1 cellular context compared by ENCODE assay signal in the genomic region with DNA sequence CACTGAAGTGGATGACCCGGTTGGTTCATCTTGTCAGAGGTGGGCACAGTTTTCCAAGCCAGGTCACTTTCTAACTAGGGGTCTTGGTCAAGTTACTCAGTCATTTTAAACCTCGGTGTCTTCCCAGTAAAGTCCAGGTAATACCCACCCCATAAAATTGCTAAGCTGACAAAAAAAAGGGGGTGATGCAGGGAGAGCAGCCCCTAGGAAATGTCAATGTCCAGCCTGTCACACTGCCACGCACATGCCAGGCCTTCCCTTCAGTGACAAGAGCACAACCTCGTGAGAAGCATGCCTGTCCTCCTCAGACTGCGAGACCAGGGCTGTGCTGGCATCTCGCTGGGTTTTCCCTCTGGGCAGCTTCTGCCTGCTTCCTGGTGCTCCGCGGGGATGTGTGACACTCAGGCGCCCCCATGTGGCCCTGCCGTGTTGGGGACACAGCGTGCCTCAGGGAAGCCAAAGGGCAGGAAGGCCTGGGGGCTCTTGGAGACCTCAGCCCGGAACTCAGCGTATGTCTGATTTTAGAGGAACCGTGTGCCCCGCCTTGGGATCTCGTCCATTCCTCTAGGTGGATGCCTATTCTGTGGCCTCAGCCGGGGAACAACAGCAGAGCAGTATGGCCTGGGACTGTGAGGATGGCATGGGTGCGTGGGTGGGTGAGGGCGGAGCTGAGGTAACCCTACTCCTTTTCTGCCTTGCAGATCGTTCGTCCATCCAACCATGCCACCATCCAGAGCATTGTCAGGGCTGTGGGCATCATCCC.
TF ChIP-seq lines count a peak whose summit lies in the region.

No MANE protein-coding gene starts in this region.

TF ChIP-seq in HepG2, 621 proteins besides CTCF, POLR2A, EP300 and RAD21 (continued from another document):
- TF ChIP-seq FOXJ3 (CRISPR knock-in tag; IDR thresholded peaks at IDR 0.05; ENCODE audit: borderline replicate concordance) = no peak
- TF ChIP-seq, protein P1, sequence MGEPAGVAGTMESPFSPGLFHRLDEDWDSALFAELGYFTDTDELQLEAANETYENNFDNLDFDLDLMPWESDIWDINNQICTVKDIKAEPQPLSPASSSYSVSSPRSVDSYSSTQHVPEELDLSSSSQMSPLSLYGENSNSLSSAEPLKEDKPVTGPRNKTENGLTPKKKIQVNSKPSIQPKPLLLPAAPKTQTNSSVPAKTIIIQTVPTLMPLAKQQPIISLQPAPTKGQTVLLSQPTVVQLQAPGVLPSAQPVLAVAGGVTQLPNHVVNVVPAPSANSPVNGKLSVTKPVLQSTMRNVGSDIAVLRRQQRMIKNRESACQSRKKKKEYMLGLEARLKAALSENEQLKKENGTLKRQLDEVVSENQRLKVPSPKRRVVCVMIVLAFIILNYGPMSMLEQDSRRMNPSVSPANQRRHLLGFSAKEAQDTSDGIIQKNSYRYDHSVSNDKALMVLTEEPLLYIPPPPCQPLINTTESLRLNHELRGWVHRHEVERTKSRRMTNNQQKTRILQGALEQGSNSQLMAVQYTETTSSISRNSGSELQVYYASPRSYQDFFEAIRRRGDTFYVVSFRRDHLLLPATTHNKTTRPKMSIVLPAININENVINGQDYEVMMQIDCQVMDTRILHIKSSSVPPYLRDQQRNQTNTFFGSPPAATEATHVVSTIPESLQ (CRISPR knock-in tag; conservative IDR thresholded peaks at IDR 0.05) = no peak
- peak; percentile 68; the same call in 1 of the 2 replicates for TF ChIP-seq KDM2A (CRISPR knock-in tag; IDR thresholded peaks at IDR 0.05; ENCODE audit: borderline replicate concordance, low read depth)
- peak; percentile 98 for TF ChIP-seq STAG1 (CRISPR knock-in tag; IDR thresholded peaks at IDR 0.05)
- no peak for TF ChIP-seq HMG20A (CRISPR knock-in tag; IDR thresholded peaks at IDR 0.05; ENCODE audit: borderline replicate concordance)
- no peak for TF ChIP-seq HOXA7 (CRISPR knock-in tag; IDR thresholded peaks at IDR 0.05)
- no peak for TF ChIP-seq NCOA5 (CRISPR knock-in tag; IDR thresholded peaks at IDR 0.05)
- TF ChIP-seq MAFF (IDR thresholded peaks at IDR 0.05; ENCODE audit: low read depth, low read length) = peak; percentile 49
- TF ChIP-seq, protein P2, sequence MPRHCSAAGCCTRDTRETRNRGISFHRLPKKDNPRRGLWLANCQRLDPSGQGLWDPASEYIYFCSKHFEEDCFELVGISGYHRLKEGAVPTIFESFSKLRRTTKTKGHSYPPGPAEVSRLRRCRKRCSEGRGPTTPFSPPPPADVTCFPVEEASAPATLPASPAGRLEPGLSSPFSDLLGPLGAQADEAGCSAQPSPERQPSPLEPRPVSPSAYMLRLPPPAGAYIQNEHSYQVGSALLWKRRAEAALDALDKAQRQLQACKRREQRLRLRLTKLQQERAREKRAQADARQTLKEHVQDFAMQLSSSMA (CRISPR knock-in tag; IDR thresholded peaks at IDR 0.05) = no peak
- no peak for TF ChIP-seq SSRP1 (CRISPR knock-in tag; IDR thresholded peaks at IDR 0.05)
- TF ChIP-seq SCMH1 (CRISPR knock-in tag; IDR thresholded peaks at IDR 0.05; ENCODE audit: borderline replicate concordance) = no peak
- TF ChIP-seq, protein P3, sequence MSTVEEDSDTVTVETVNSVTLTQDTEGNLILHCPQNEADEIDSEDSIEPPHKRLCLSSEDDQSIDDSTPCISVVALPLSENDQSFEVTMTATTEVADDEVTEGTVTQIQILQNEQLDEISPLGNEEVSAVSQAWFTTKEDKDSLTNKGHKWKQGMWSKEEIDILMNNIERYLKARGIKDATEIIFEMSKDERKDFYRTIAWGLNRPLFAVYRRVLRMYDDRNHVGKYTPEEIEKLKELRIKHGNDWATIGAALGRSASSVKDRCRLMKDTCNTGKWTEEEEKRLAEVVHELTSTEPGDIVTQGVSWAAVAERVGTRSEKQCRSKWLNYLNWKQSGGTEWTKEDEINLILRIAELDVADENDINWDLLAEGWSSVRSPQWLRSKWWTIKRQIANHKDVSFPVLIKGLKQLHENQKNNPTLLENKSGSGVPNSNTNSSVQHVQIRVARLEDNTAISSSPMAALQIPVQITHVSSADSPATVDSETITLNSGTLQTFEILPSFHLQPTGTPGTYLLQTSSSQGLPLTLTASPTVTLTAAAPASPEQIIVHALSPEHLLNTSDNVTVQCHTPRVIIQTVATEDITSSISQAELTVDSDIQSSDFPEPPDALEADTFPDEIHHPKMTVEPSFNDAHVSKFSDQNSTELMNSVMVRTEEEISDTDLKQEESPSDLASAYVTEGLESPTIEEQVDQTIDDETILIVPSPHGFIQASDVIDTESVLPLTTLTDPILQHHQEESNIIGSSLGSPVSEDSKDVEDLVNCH (CRISPR knock-in tag; IDR thresholded peaks at IDR 0.05) = no peak
- TF ChIP-seq NAIF1 (CRISPR knock-in tag; IDR thresholded peaks at IDR 0.05; ENCODE audit: borderline replicate concordance) = no peak
